Comparison of ENCODE assay signal across 25 cellular contexts in the genomic region with DNA sequence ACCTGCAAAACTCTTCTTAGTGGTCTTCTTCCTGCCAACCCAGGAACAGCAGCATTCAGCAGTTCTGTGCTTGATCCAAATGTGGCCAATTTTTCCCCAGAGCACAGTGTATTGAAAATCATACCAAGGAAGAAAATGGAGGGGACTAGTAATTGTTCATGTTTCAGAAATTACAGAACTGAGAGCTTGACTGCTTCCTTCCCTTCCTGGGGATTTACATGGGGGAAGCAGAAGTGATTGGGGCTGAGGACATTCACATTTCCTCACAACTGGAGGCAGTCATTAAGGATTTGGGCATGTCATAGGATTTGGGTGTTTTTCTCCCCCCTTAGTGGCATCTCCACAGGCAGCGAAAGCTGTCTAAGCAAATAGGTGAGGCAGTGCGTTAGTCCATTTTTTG. TPM values are rescaled to one million over a fixed set of nuclear protein-coding genes. Genes with fewer than 3 reads are reported as not detected.
A peak's percentile ranks its signal among the peaks of the same experiment; 100 is the strongest.
DNase-seq lines count a peak whose midpoint lies in the region; FAIRE-seq and TF ChIP-seq lines count a peak whose summit lies in the region.
"Had no signal": no experiment of that assay in that cellular context is flagged by ENCODE, and none has a peak within 500 bp of the region (broad histone marks: within the 10 kb centered on the region; RNA-seq: fewer than 3 reads in every experiment).

No MANE protein-coding gene starts in this region.

- peaks cover 100% of the 10 kb centered on the region for H4K20me1 ChIP-seq in BLaER1

- H3K4me2 ChIP-seq in BLaER1 = peak overlapping the region; percentile 13; the same call in 1 of the 2 replicates

- CTCF ChIA-PET in HEK293T (lab: Yijun Ruan, JAX) = no interaction called here

- no peak for TF ChIP-seq POLR2A in GM12891 (IDR thresholded peaks at IDR 0.05; ENCODE audit: low read depth, low read length)

- DNase-seq in GM12891 (ENCODE audit: insufficient read length, low spot score) (no peak), MV-4-11 (lab: John Stamatoyannopoulos, UW) (peak; percentile 76), medulla oblongata (ENCODE audit: extremely low spot score) (peak; percentile 45), NCI-H2196 treated with DMSO at 0.1 percent for 48 hours (lab: John Stamatoyannopoulos, UW; ENCODE audit: unreplicated experiment) (no peak), HEK293T (ENCODE audit: extremely low spot score) (no peak)
- DNase-seq in activated effector memory CD4-positive, alpha-beta T cell treated with anti-CD3 and anti-CD28 coated beads, Interleukin-2, amount 50 U/mL, for 16 hours = no peak
- DNase-seq: activated CD8-positive, alpha-beta T cell treated with anti-CD3 and anti-CD28 coated beads, Interleukin-2, amount 10 ng/mL, durations not matched to agents 7 days and 5 days; activated effector memory CD4-positive, alpha-beta T cell treated with Interleukin-2 at 50 U/mL for 16 hours; activated naive CD8-positive, alpha-beta T cell treated with anti-CD3 and anti-CD28 coated beads, Interleukin-2, amount 50 U/mL, for 24 hours; activated T-cell treated with anti-CD3 and anti-CD28 coated beads for 4 hours; kidney glomerular epithelial cell; mesendoderm; NCI-H1105 treated with DMSO at 0.1 percent for 48 hours; NCI-H2029; NCI-H226; PC-3; psoas muscle; SHP77; stimulated activated CD4-positive, alpha-beta T cell treated with anti-CD3 and anti-CD28 coated beads, Interleukin-2, amount 100 ng/mL, for 24 hours; SW 1271 had no signal

- H3K36me3 ChIP-seq in BLaER1 = peaks cover 95% of the 10 kb centered on the region

- no peak overlapping the region for H3K4me3 ChIP-seq in BLaER1
- H3K4me3 ChIP-seq: psoas muscle, suprapubic skin had no signal

- H3K9ac ChIP-seq in BLaER1 = no peak overlapping the region

- peaks cover 54% of the 10 kb centered on the region for H3K4me1 ChIP-seq in BLaER1
- H3K4me1 ChIP-seq: psoas muscle, suprapubic skin had no signal

- POLR2A ChIA-PET in HEK293T (lab: Yijun Ruan, JAX) = no interaction called here

- no peaks in the 10 kb centered on the region for H3K27me3 ChIP-seq in BLaER1
- H3K27me3 ChIP-seq: suprapubic skin had no signal

- FAIRE-seq in GM12891 (lab: Jason Lieb, UNC) = peak; percentile 56
- FAIRE-seq: endothelial cell of umbilical vein, urothelium cell line had no signal

- H3K9me3 ChIP-seq in BLaER1 = peaks cover 5% of the 10 kb centered on the region; the same call in 1 of the 2 replicates
- H3K9me3 ChIP-seq: psoas muscle, suprapubic skin had no signal

- peak overlapping the region; percentile 3; the same call in 1 of the 2 replicates for H3K27ac ChIP-seq in BLaER1
- H3K27ac ChIP-seq: C4-2B, psoas muscle, suprapubic skin had no signal

TF ChIP-seq in GM12891, 5 proteins besides CTCF, POLR2A, EP300 and RAD21:
- TF ChIP-seq SPI1 (IDR thresholded peaks at IDR 0.05; ENCODE audit: low read depth, low read length) = peak; percentile 75
- no peak for TF ChIP-seq TAF1 (IDR thresholded peaks at IDR 0.05; ENCODE audit: low read depth, low read length)

TF ChIP-seq in HEK293T, 16 proteins besides CTCF, POLR2A, EP300 and RAD21:
- no peak for TF ChIP-seq SP1 (IDR thresholded peaks at IDR 0.05)

RNA-seq across cellular contexts. Expression of a gene that starts 19.7 kb away (rescaled TPM):
- polyA plus RNA-seq in GM12891 (2012; ENCODE audit: low read depth, missing spikeins) = 63.6 TPM
- polyA plus RNA-seq: endothelial cell of umbilical vein had no signal

RNA-seq across cellular contexts. Expression of a gene that starts 45.5 kb away (rescaled TPM):
- 8.4 TPM for polyA plus RNA-seq in GM12891 (2012; ENCODE audit: low read depth, missing spikeins)

RNA-seq across cellular contexts. Expression of a gene that starts 47.6 kb away (rescaled TPM):
- 12.4 TPM for polyA plus RNA-seq in GM12891 (2012; ENCODE audit: low read depth, missing spikeins)

Comparison
In these comparisons a context has a peak if more than half of its experiments do, and no peak if none do; other contexts are left out.
1. DNase-seq: peak in MV-4-11 (single experiment) and medulla oblongata (single experiment); none in GM12891 (single experiment), NCI-H2196 treated with DMSO at 0.1 percent for 48 hours (single experiment), activated effector memory CD4-positive, alpha-beta T cell treated with anti-CD3 and anti-CD28 coated beads, Interleukin-2, amount 50 U/mL, for 16 hours (single experiment) and HEK293T (single experiment).